8 cellular contexts compared by ENCODE assay signal in the genomic region with DNA sequence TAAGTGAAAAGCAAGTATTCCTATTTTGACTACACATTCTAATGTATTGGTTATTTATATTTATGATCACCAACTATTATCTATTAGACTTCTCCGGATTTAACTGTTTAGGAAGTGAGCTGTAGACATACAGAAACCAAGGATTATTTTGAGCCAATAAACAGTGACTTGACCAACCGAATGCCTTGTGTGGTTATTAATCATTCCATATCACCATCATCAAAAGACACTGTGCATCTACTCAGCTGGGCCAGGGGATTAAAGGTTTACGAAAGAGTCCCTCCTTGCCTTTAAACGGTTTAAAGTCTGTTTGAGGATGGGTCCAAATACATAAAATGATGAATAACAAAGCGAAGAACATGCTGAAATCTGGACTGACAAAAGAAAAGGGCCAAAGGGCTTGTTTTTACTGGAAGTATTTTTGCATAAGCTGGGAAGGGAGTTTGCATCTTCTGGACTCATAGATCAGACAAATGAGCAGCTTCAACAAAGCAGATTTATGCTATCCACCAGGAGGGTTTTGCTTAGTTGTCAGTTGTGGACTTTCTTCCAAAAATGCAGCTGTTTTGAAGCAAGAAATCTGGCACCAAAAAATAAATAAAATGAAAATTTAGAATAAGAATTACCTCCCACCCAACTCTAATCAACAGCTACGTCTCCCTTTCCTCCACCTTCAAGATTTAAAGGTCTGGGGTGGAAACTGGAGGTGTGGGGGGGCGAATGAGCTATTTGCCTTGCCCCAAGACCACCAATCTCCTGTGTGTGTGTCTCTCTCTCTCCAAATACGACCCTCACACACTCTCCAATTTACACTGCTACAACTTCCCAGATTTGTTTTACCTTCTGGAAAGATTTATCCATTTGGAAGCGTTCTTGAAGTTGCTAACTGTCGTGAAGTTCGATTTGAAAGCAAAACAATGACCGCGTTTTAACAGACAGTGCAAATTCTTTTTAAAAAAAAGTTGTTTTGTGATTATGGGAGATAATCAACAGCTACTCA. TPM values are rescaled to one million over a fixed set of nuclear protein-coding genes. Genes with fewer than 3 reads are reported as not detected.
DNase-seq lines count a peak whose midpoint lies in the region; ATAC-seq and TF ChIP-seq lines count a peak whose summit lies in the region.

No MANE protein-coding gene starts in this region.

- DNase-seq in NCI-H2196 (lab: John Stamatoyannopoulos, UW; ENCODE audit: unreplicated experiment) (peak; percentile 40), NCI-H2196 treated with DMSO at 0.1 percent for 48 hours (lab: John Stamatoyannopoulos, UW; ENCODE audit: unreplicated experiment) (no peak), iris pigment epithelial cell (ENCODE audit: low read depth) (peak; percentile 41), thoracic aorta (ENCODE audit: low spot score) (no peak)
- no peak for DNase-seq in stimulated activated CD8-positive, alpha-beta memory T cell treated with anti-CD3 and anti-CD28 coated beads, Interleukin-4, amount 100 ng/mL, for 48 hours

- ATAC-seq in thoracic aorta (ENCODE audit: insufficient number of reproducible peaks, low FRiP score, low read depth): no peak
- no peak for ATAC-seq in HG03196 (IDR thresholded peaks at IDR 0.05; ENCODE audit: unreplicated experiment)
- no peak for ATAC-seq in GM18502 (IDR thresholded peaks at IDR 0.05; ENCODE audit: poor library complexity, unreplicated experiment)

- no peak for TF ChIP-seq CTCF in WI38 (IDR thresholded peaks at IDR 0.05; ENCODE audit: low read depth, low read length)
- TF ChIP-seq CTCF in thoracic aorta (IDR thresholded peaks at IDR 0.05): no peak

- H3K27me3 ChIP-seq in thoracic aorta (replicated peaks; ENCODE audit: insufficient read depth): no peaks in the 10 kb centered on the region

- H3K4me3 ChIP-seq in WI38 (ENCODE audit: low read depth, low read length): peak overlapping the region; percentile 69
- H3K4me3 ChIP-seq in thoracic aorta: peak overlapping the region; percentile 84

- H3K27ac ChIP-seq in thoracic aorta: peak overlapping the region; percentile 93 to 95

- no peaks in the 10 kb centered on the region for H3K9me3 ChIP-seq in thoracic aorta

- H3K36me3 ChIP-seq in thoracic aorta: no peaks in the 10 kb centered on the region

- H3K4me1 ChIP-seq in thoracic aorta (ENCODE audit: control insufficient read depth in 1 of 2, low read depth in 2 of 2): peaks cover 5 to 38% of the 10 kb centered on the region in 2 donors

RNA-seq across cellular contexts. Expression of a gene that starts 33.5 kb away (rescaled TPM):
- total RNA-seq in thoracic aorta: 100 to 1,000 TPM in 1 of 2 donors, 10 to 100 TPM in 1; 83.3 to 130 TPM

Comparison
In these comparisons a context has a peak if more than half of its experiments do, and no peak if none do; other contexts are left out.
1. DNase-seq: peak in NCI-H2196 (single experiment) and iris pigment epithelial cell (single experiment); none in NCI-H2196 treated with DMSO at 0.1 percent for 48 hours (single experiment), thoracic aorta (single experiment) and stimulated activated CD8-positive, alpha-beta memory T cell treated with anti-CD3 and anti-CD28 coated beads, Interleukin-4, amount 100 ng/mL, for 48 hours (single experiment).